ENCODE assay signal across 11 cellular contexts in genomic region chr10:10792681-10793080, GRCh38.
DNase-seq lines count a peak whose midpoint lies in the region; ATAC-seq and TF ChIP-seq lines count a peak whose summit lies in the region.
"Had no signal": no experiment of that assay in that cellular context is flagged by ENCODE, and none has a peak within 500 bp of the region (broad histone marks: within the 10 kb centered on the region; RNA-seq: fewer than 3 reads in every experiment).

No MANE protein-coding gene starts in this region.

- no peaks in the 10 kb centered on the region for H3K9me3 ChIP-seq in left lung
- no peaks in the 10 kb centered on the region for H3K9me3 ChIP-seq in spleen

- H3K36me3 ChIP-seq in left lung (no peaks in the 10 kb centered on the region), spleen (no peaks in the 10 kb centered on the region)

- no peak for TF ChIP-seq POLR2A in spleen (IDR thresholded peaks at IDR 0.05)

- no peaks in the 10 kb centered on the region for H3K9me3 Mint-ChIP-seq in activated T-cell treated with anti-CD3 and anti-CD28 coated beads, Interleukin-2, amount 50 U/mL, for 72 hours
- H3K9me3 Mint-ChIP-seq: activated naive CD8-positive, alpha-beta T cell treated with anti-CD3 and anti-CD28 coated beads for 36 hours; CD8-positive, alpha-beta memory T cell had no signal

- H3K4me1 ChIP-seq in left lung (peaks cover 13 to 29% of the 10 kb centered on the region in 2 donors), spleen (peaks cover 0 to 14% (median 2%) of the 10 kb centered on the region in 6 donors)

- peaks cover 22% of the 10 kb centered on the region for H3K27me3 Mint-ChIP-seq in activated T-cell treated with anti-CD3 and anti-CD28 coated beads, Interleukin-2, amount 50 U/mL, for 72 hours (ENCODE audit: low read depth)

- no peak overlapping the region for H3K4me3 Mint-ChIP-seq in activated T-cell treated with anti-CD3 and anti-CD28 coated beads, Interleukin-2, amount 50 U/mL, for 72 hours
- H3K4me3 Mint-ChIP-seq: activated naive CD8-positive, alpha-beta T cell treated with anti-CD3 and anti-CD28 coated beads for 36 hours; CD8-positive, alpha-beta memory T cell had no signal

- intact Hi-C loops in left lung (cut with DNase I), result no loop called here
- intact Hi-C loops in spleen (cut with DNase I; ENCODE audit: low total_unique reads), result no loop called here

- H3K36me3 Mint-ChIP-seq in activated T-cell treated with anti-CD3 and anti-CD28 coated beads, Interleukin-2, amount 50 U/mL, for 72 hours (ENCODE audit: insufficient read depth in 2 of 2), result no peaks in the 10 kb centered on the region
- H3K36me3 Mint-ChIP-seq: activated naive CD8-positive, alpha-beta T cell treated with anti-CD3 and anti-CD28 coated beads for 36 hours; CD8-positive, alpha-beta memory T cell had no signal

- ATAC-seq in left lung, result peak; percentile 8
- ATAC-seq in activated T-cell treated with anti-CD3 and anti-CD28 coated beads, Interleukin-2, amount 50 U/mL, for 72 hours (replicated peaks in 1 of 2), result no peak

- peak overlapping the region; percentile 45 to 57 for H3K27ac ChIP-seq in left lung
- no peak overlapping the region for H3K27ac ChIP-seq in spleen

- H3K27me3 ChIP-seq in left lung (no peaks in the 10 kb centered on the region), spleen (replicated peaks in 1 of 7) (peaks cover 0 to 4% (median 0%) of the 10 kb centered on the region in 7 donors)

- H3K4me3 ChIP-seq in left lung (peak overlapping the region; percentile 8 to 23), spleen (no peak overlapping the region)

- peak; percentile 39 for DNase-seq in AG08396 (ENCODE audit: low spot score)
- peak; percentile 63 for DNase-seq in M059J (ENCODE audit: low read depth)
- DNase-seq in dedifferentiated amniotic fluid mesenchymal stem cell (ENCODE audit: extremely low spot score), result peak; percentile 82
- DNase-seq in left lung, result no peak
- no peak for DNase-seq in T-helper 2 cell
- no peak for DNase-seq in spleen
- DNase-seq in HUDEP-2 (lab: John Stamatoyannopoulos, UW; ENCODE audit: unreplicated experiment in 76 of 76), result no peak
- DNase-seq in activated T-cell treated with anti-CD3 and anti-CD28 coated beads, Interleukin-2, amount 50 U/mL, for 72 hours, result no peak
- DNase-seq: activated naive CD8-positive, alpha-beta T cell treated with anti-CD3 and anti-CD28 coated beads for 36 hours; CD8-positive, alpha-beta memory T cell; NCI-H1694 treated with DMSO at 0.1 percent for 48 hours had no signal

- no peaks in the 10 kb centered on the region for H3K4me1 Mint-ChIP-seq in activated T-cell treated with anti-CD3 and anti-CD28 coated beads, Interleukin-2, amount 50 U/mL, for 72 hours (ENCODE audit: low read depth)
- H3K4me1 Mint-ChIP-seq: activated naive CD8-positive, alpha-beta T cell treated with anti-CD3 and anti-CD28 coated beads for 36 hours; CD8-positive, alpha-beta memory T cell had no signal

- H3K27ac Mint-ChIP-seq in activated T-cell treated with anti-CD3 and anti-CD28 coated beads, Interleukin-2, amount 50 U/mL, for 72 hours, result no peak overlapping the region
- H3K27ac Mint-ChIP-seq: activated naive CD8-positive, alpha-beta T cell treated with anti-CD3 and anti-CD28 coated beads for 36 hours; CD8-positive, alpha-beta memory T cell had no signal

- TF ChIP-seq CTCF in left lung (IDR thresholded peaks at IDR 0.05) (no peak), spleen (IDR thresholded peaks at IDR 0.05 in 8 of 11, conservative IDR thresholded peaks at IDR 0.05 in 3 of 11) (no peak)

- 36 to 52% (median 47%) methylated on average over 3 of the region's 3 CpGs for WGBS in spleen, 5 donors

Comparison
In these comparisons a context has a peak if more than half of its experiments do, and no peak if none do; other contexts are left out.
1. DNase-seq: peak in AG08396 (single experiment), M059J (single experiment) and dedifferentiated amniotic fluid mesenchymal stem cell (single experiment); none in left lung (0 of 2), T-helper 2 cell (0 of 5), spleen (single experiment), HUDEP-2 (0 of 76) and activated T-cell treated with anti-CD3 and anti-CD28 coated beads, Interleukin-2, amount 50 U/mL, for 72 hours (0 of 2).
2. H3K27ac ChIP-seq: peak in left lung (2 of 2); none in spleen (0 of 8).
3. H3K4me3 ChIP-seq: peak in left lung (2 of 2); none in spleen (0 of 8).